In the genomic region with DNA sequence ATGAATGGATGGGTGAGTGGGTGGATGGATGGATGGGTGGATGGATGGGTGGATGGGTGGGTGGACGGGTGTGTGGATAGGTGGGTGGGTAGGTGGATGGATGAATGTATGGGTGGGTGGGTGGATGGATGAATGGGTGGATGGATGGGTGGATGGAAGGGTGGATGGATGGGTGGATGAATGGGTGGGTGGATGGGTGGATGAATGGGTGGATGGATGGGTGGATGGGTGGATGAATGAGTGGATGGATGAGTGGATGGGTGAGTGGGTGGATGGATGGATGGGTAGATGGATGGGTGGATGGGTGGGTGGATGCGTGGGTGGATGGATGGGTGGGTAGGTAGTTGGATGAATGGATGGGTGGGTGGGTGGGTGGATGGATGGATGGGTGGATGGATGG, we compare ENCODE assay signal across 2 cellular contexts.
TF ChIP-seq lines count a peak whose summit lies in the region.

No MANE protein-coding gene starts in this region.

TF ChIP-seq in HEK293, 187 proteins besides CTCF, POLR2A, EP300 and RAD21:
- TF ChIP-seq, protein P1, sequence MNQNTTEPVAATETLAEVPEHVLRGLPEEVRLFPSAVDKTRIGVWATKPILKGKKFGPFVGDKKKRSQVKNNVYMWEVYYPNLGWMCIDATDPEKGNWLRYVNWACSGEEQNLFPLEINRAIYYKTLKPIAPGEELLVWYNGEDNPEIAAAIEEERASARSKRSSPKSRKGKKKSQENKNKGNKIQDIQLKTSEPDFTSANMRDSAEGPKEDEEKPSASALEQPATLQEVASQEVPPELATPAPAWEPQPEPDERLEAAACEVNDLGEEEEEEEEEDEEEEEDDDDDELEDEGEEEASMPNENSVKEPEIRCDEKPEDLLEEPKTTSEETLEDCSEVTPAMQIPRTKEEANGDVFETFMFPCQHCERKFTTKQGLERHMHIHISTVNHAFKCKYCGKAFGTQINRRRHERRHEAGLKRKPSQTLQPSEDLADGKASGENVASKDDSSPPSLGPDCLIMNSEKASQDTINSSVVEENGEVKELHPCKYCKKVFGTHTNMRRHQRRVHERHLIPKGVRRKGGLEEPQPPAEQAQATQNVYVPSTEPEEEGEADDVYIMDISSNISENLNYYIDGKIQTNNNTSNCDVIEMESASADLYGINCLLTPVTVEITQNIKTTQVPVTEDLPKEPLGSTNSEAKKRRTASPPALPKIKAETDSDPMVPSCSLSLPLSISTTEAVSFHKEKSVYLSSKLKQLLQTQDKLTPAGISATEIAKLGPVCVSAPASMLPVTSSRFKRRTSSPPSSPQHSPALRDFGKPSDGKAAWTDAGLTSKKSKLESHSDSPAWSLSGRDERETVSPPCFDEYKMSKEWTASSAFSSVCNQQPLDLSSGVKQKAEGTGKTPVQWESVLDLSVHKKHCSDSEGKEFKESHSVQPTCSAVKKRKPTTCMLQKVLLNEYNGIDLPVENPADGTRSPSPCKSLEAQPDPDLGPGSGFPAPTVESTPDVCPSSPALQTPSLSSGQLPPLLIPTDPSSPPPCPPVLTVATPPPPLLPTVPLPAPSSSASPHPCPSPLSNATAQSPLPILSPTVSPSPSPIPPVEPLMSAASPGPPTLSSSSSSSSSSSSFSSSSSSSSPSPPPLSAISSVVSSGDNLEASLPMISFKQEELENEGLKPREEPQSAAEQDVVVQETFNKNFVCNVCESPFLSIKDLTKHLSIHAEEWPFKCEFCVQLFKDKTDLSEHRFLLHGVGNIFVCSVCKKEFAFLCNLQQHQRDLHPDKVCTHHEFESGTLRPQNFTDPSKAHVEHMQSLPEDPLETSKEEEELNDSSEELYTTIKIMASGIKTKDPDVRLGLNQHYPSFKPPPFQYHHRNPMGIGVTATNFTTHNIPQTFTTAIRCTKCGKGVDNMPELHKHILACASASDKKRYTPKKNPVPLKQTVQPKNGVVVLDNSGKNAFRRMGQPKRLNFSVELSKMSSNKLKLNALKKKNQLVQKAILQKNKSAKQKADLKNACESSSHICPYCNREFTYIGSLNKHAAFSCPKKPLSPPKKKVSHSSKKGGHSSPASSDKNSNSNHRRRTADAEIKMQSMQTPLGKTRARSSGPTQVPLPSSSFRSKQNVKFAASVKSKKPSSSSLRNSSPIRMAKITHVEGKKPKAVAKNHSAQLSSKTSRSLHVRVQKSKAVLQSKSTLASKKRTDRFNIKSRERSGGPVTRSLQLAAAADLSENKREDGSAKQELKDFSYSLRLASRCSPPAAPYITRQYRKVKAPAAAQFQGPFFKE (tag by site-specific recombination; IDR thresholded peaks at IDR 0.05; ENCODE audit: borderline replicate concordance) = no peak
- TF ChIP-seq ZNF138 (tag by site-specific recombination; IDR thresholded peaks at IDR 0.05; ENCODE audit: borderline replicate concordance) = no peak
- TF ChIP-seq ZNF366 (tag by site-specific recombination; conservative IDR thresholded peaks at IDR 0.05) = 0 out of 2 replicates have a peak, but pooled peaks have one; percentile 25
- peak; percentile 97 for TF ChIP-seq EGR2 (tag by site-specific recombination; IDR thresholded peaks at IDR 0.05; ENCODE audit: low read depth)
- TF ChIP-seq KLF1 (tag by site-specific recombination; IDR thresholded peaks at IDR 0.05) = peak; percentile 71; the same call in 1 of the 2 replicates
- TF ChIP-seq ZFHX2 (tag by site-specific recombination; conservative IDR thresholded peaks at IDR 0.05) = peak; percentile 89

TF ChIP-seq in IMR-90, 13 proteins besides CTCF, POLR2A, EP300 and RAD21:
- TF ChIP-seq SMC3 (IDR thresholded peaks at IDR 0.05; ENCODE audit: low read depth, low read length) (no peak), MAZ (IDR thresholded peaks at IDR 0.05; ENCODE audit: borderline replicate concordance, low read depth, low read length) (no peak), BHLHE40 (IDR thresholded peaks at IDR 0.05; ENCODE audit: low read depth, low read length) (no peak), CEBPB (IDR thresholded peaks at IDR 0.05; ENCODE audit: low read depth, low read length) (no peak), RFX5 (IDR thresholded peaks at IDR 0.05; ENCODE audit: low read depth, low read length) (no peak), MAFK (IDR thresholded peaks at IDR 0.05; ENCODE audit: low read depth, low read length) (no peak), RCOR1 (IDR thresholded peaks at IDR 0.05; ENCODE audit: insufficient replicate concordance, low read length) (no peak), MXI1 (IDR thresholded peaks at IDR 0.05; ENCODE audit: borderline replicate concordance, low read depth, low read length) (no peak), FOS (IDR thresholded peaks at IDR 0.05; ENCODE audit: low read depth, low read length) (no peak), CHD1 (IDR thresholded peaks at IDR 0.05; ENCODE audit: low read depth, low read length) (no peak), NFE2L2 (IDR thresholded peaks at IDR 0.05; ENCODE audit: low read depth, low read length) (no peak)
- TF ChIP-seq, protein P2, sequence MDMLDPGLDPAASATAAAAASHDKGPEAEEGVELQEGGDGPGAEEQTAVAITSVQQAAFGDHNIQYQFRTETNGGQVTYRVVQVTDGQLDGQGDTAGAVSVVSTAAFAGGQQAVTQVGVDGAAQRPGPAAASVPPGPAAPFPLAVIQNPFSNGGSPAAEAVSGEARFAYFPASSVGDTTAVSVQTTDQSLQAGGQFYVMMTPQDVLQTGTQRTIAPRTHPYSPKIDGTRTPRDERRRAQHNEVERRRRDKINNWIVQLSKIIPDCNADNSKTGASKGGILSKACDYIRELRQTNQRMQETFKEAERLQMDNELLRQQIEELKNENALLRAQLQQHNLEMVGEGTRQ (IDR thresholded peaks at IDR 0.05; ENCODE audit: low read depth, low read length) = no peak
- TF ChIP-seq, protein P3, sequence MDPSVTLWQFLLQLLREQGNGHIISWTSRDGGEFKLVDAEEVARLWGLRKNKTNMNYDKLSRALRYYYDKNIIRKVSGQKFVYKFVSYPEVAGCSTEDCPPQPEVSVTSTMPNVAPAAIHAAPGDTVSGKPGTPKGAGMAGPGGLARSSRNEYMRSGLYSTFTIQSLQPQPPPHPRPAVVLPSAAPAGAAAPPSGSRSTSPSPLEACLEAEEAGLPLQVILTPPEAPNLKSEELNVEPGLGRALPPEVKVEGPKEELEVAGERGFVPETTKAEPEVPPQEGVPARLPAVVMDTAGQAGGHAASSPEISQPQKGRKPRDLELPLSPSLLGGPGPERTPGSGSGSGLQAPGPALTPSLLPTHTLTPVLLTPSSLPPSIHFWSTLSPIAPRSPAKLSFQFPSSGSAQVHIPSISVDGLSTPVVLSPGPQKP (IDR thresholded peaks at IDR 0.05; ENCODE audit: borderline replicate concordance, low read depth, low read length) = no peak
